In the genomic region with DNA sequence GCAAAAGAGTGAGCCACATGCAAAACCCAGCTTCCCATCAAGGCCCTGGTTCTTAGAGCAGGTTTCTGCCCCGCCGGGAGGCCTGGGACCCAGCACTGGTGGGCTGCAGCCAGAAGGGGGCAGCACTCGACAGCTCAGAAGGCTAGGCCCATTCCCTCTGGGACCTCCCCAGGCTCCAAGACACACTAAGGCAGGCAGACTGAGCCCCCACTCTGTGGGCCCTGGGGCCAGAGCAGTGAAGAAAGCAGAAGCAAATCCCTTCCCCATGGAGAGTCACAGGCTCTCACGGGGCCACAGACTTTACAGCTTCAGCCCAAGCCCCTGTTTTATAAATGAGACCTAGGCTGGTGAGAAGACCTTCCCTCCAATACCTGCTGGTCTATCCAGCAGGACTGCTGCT, we compare ENCODE assay signal across 8 cellular contexts.
A peak's percentile ranks its signal among the peaks of the same experiment; 100 is the strongest.
DNase-seq lines count a peak whose midpoint lies in the region; ATAC-seq and TF ChIP-seq lines count a peak whose summit lies in the region.

No MANE protein-coding gene starts in this region.

- H3K4me1 ChIP-seq in PC-9 (replicated peaks; ENCODE audit: insufficient read depth) (no peaks in the 10 kb centered on the region), tibial artery (no peaks in the 10 kb centered on the region)

- peak; percentile 96 for TF ChIP-seq CTCF in PC-9 (conservative IDR thresholded peaks at IDR 0.05)
- TF ChIP-seq CTCF in foreskin fibroblast (IDR thresholded peaks at IDR 0.05; ENCODE audit: low read depth, low read length): peak; percentile 99
- peak; percentile 38 to 50 for TF ChIP-seq CTCF in tibial artery (IDR thresholded peaks at IDR 0.05)

- no peaks in the 10 kb centered on the region for H3K36me3 ChIP-seq in PC-9 (ENCODE audit: low read depth)
- H3K36me3 ChIP-seq in tibial artery: no peaks in the 10 kb centered on the region

- DNase-seq in EH (ENCODE audit: low read depth): peak; percentile 71
- peak; percentile 12 for DNase-seq in HS-27A (ENCODE audit: low read depth)
- DNase-seq in PC-9: peak; percentile 67 to 78
- peak; percentile 68 to 79 for DNase-seq in activated T-cell treated with anti-CD3 and anti-CD28 coated beads, Interleukin-2, amount 50 U/mL, for 72 hours
- peak; percentile 60 to 90 for DNase-seq in foreskin fibroblast
- DNase-seq in occipital lobe (lab: John Stamatoyannopoulos, UW): peak; percentile 35
- DNase-seq in tibial artery: peak; percentile 62 to 79

- H3K27ac ChIP-seq in PC-9 (no peak overlapping the region), tibial artery (no peak overlapping the region)

- peak; percentile 91 for ATAC-seq in GM21447 (IDR thresholded peaks at IDR 0.05; ENCODE audit: unreplicated experiment)
- ATAC-seq in activated T-cell treated with anti-CD3 and anti-CD28 coated beads, Interleukin-2, amount 50 U/mL, for 72 hours (replicated peaks in 1 of 2): peak; percentile 83 to 85

- no peak overlapping the region for H2AFZ ChIP-seq in PC-9

- H3K4me2 ChIP-seq in PC-9: no peak overlapping the region

- CTCF ChIA-PET in PC-9 (lab: Charles Lee): interaction anchor here (0.7 to 1.8 kb wide), 4 partner anchors 161 to 652 kb away, joined by 4 to 12 read pairs (median 8); no protein-coding TSS in a partner anchor

- H3K27me3 ChIP-seq in PC-9 (ENCODE audit: insufficient read depth, low read depth) (no peaks in the 10 kb centered on the region), tibial artery (no peaks in the 10 kb centered on the region)

- H3K27ac Mint-ChIP-seq in activated T-cell treated with anti-CD3 and anti-CD28 coated beads, Interleukin-2, amount 50 U/mL, for 72 hours: no peak overlapping the region

- no peaks in the 10 kb centered on the region for H3K27me3 Mint-ChIP-seq in activated T-cell treated with anti-CD3 and anti-CD28 coated beads, Interleukin-2, amount 50 U/mL, for 72 hours (ENCODE audit: low read depth)

- intact Hi-C loops in PC-9 (cut with micrococcal nuclease; ENCODE audit: unreplicated experiment) (loop anchor here (1.0 to 2.0 kb wide), 4 partner anchors 104 to 642 kb away; a partner anchor contains a TSS), tibial artery (cut with DNase I; ENCODE audit: low total_unique reads) (loop anchor here (1.0 to 5.0 kb wide), 2 partner anchors 190 to 211 kb away; no protein-coding TSS in a partner anchor)

- 0 out of 2 replicates have a peak, but pooled peaks cover 4% of the 10 kb centered on the region for H3F3A ChIP-seq in PC-9 (ENCODE audit: insufficient read depth, low read depth)

- H3K4me1 Mint-ChIP-seq in activated T-cell treated with anti-CD3 and anti-CD28 coated beads, Interleukin-2, amount 50 U/mL, for 72 hours (ENCODE audit: low read depth): peaks cover 1% of the 10 kb centered on the region

- no TSS peak for BruUV-seq in PC-9 (replicated peaks; lab: Mats Ljungman, UMichigan)

- H4K20me1 ChIP-seq in PC-9 (ENCODE audit: insufficient read depth): no peaks in the 10 kb centered on the region

- H3K79me2 ChIP-seq in PC-9 (ENCODE audit: low read depth): no peaks in the 10 kb centered on the region

- no peaks in the 10 kb centered on the region for H3K36me3 Mint-ChIP-seq in activated T-cell treated with anti-CD3 and anti-CD28 coated beads, Interleukin-2, amount 50 U/mL, for 72 hours (ENCODE audit: insufficient read depth in 2 of 2)

- H3K9me3 Mint-ChIP-seq in activated T-cell treated with anti-CD3 and anti-CD28 coated beads, Interleukin-2, amount 50 U/mL, for 72 hours: no peaks in the 10 kb centered on the region

- H3K9me2 ChIP-seq in PC-9 (ENCODE audit: insufficient read depth): no peaks in the 10 kb centered on the region

- no peak overlapping the region for H3K4me3 Mint-ChIP-seq in activated T-cell treated with anti-CD3 and anti-CD28 coated beads, Interleukin-2, amount 50 U/mL, for 72 hours

- POLR2A ChIA-PET in PC-9 (lab: Charles Lee; ENCODE audit: unreplicated experiment): interaction anchor here (0.6 kb wide), 1 partner anchor 208 kb away, joined by 5 read pairs; no protein-coding TSS in a partner anchor

- no peak overlapping the region for H3K4me3 ChIP-seq in PC-9
- no peak overlapping the region for H3K4me3 ChIP-seq in foreskin fibroblast (ENCODE audit: low read depth in 1 of 2, low read length in 2 of 2)
- H3K4me3 ChIP-seq in tibial artery: no peak overlapping the region

- H3K9me3 ChIP-seq in PC-9 (ENCODE audit: insufficient read depth, low read depth): no peaks in the 10 kb centered on the region
- no peaks in the 10 kb centered on the region for H3K9me3 ChIP-seq in tibial artery

Comparison
In these comparisons a context has a peak if more than half of its experiments do, and no peak if none do; other contexts are left out.
1. DNase-seq: peak in every context shown above with its lines; median percentile 75 in foreskin fibroblast; 74 in activated T-cell treated with anti-CD3 and anti-CD28 coated beads, Interleukin-2, amount 50 U/mL, for 72 hours; 72 in PC-9; 71 in EH; 70 in tibial artery; 35 in occipital lobe; 12 in HS-27A.
2. CTCF ChIP-seq: peak in every context shown above with its lines; median percentile 99 in foreskin fibroblast; 96 in PC-9; 44 in tibial artery.